Comparison of ENCODE assay signal across 1 cellular context in genomic region chr2:85741211-85741610, GRCh38.
TF ChIP-seq lines count a peak whose summit lies in the region.

No MANE protein-coding gene starts in this region.

TF ChIP-seq in H1, 55 proteins besides CTCF, POLR2A, EP300 and RAD21:
- TF ChIP-seq, protein P1, sequence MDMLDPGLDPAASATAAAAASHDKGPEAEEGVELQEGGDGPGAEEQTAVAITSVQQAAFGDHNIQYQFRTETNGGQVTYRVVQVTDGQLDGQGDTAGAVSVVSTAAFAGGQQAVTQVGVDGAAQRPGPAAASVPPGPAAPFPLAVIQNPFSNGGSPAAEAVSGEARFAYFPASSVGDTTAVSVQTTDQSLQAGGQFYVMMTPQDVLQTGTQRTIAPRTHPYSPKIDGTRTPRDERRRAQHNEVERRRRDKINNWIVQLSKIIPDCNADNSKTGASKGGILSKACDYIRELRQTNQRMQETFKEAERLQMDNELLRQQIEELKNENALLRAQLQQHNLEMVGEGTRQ (IDR thresholded peaks at IDR 0.05; ENCODE audit: low read length): no peak
- no peak for TF ChIP-seq ATF2 (IDR thresholded peaks at IDR 0.05; ENCODE audit: low read length)
- TF ChIP-seq CBX8 (IDR thresholded peaks at IDR 0.05; ENCODE audit: borderline replicate concordance, low read depth, low read length): no peak
- no peak for TF ChIP-seq TBP (IDR thresholded peaks at IDR 0.05; ENCODE audit: low read depth, low read length)
- TF ChIP-seq SP2 (IDR thresholded peaks at IDR 0.05; ENCODE audit: low read length): no peak
- no peak for TF ChIP-seq YY1 (IDR thresholded peaks at IDR 0.05; ENCODE audit: low read depth, low read length)
